19 cellular contexts compared by ENCODE assay signal in genomic region chr17:79913451-79913850, GRCh38.
"Had no signal": no experiment of that assay in that cellular context is flagged by ENCODE, and none has a peak within 500 bp of the region (broad histone marks: within the 10 kb centered on the region; RNA-seq: fewer than 3 reads in every experiment).

No MANE protein-coding gene starts in this region.

- H3K4me1 ChIP-seq: prostate gland had no signal

- H3K27ac Mint-ChIP-seq: effector memory CD8-positive, alpha-beta T cell; mesothelial cell of epicardium; naive B cell; natural killer cell treated with Interleukin-12 subunit alpha and Interleukin-12 subunit beta and Interleukin-15 and Interleukin-18, amount 100 ng/mL, for 72 hours; stimulated activated memory B cell treated with anti-CD40 and anti-IgM and Interleukin-4, amounts not matched to agents 10 μg/mL and 1 μg/mL and 100 μg/mL, for 72 hours; type B pancreatic cell had no signal

- H3K9me3 Mint-ChIP-seq: effector memory CD8-positive, alpha-beta T cell; mesothelial cell of epicardium; naive B cell; natural killer cell treated with Interleukin-12 subunit alpha and Interleukin-12 subunit beta and Interleukin-15 and Interleukin-18, amount 100 ng/mL, for 72 hours; neural crest cell; stimulated activated memory B cell treated with anti-CD40 and anti-IgM and Interleukin-4, amounts not matched to agents 10 μg/mL and 1 μg/mL and 100 μg/mL, for 72 hours; type B pancreatic cell had no signal

- DNase-seq: cortex of kidney; effector memory CD8-positive, alpha-beta T cell; head of caudate nucleus; kidney; mesenchymal stem cell; naive B cell; sigmoid colon; stimulated activated CD4-positive, alpha-beta T cell treated with anti-CD3 and anti-CD28 coated beads, Interleukin-4, amount 100 ng/mL, for 4 hours; stimulated activated naive CD8-positive, alpha-beta T cell treated with anti-CD3 and anti-CD28 coated beads, Interleukin-15, Interleukin-2, amounts not matched to agents 100 U/mL and 50 U/mL, for 24 hours; substantia nigra; testis; tibial artery had no signal

- H3K4me3 Mint-ChIP-seq: effector memory CD8-positive, alpha-beta T cell; mesothelial cell of epicardium; natural killer cell treated with Interleukin-12 subunit alpha and Interleukin-12 subunit beta and Interleukin-15 and Interleukin-18, amount 100 ng/mL, for 72 hours; neural crest cell; stimulated activated memory B cell treated with anti-CD40 and anti-IgM and Interleukin-4, amounts not matched to agents 10 μg/mL and 1 μg/mL and 100 μg/mL, for 72 hours; type B pancreatic cell had no signal

- H3K27me3 ChIP-seq: testis had no signal

- H3K27ac ChIP-seq: prostate gland, sigmoid colon, testis, tibial artery had no signal

- H3K4me1 Mint-ChIP-seq: mesothelial cell of epicardium; stimulated activated memory B cell treated with anti-CD40 and anti-IgM and Interleukin-4, amounts not matched to agents 10 μg/mL and 1 μg/mL and 100 μg/mL, for 72 hours had no signal

- H3K36me3 Mint-ChIP-seq: mesothelial cell of epicardium; naive B cell; natural killer cell treated with Interleukin-12 subunit alpha and Interleukin-12 subunit beta and Interleukin-15 and Interleukin-18, amount 100 ng/mL, for 72 hours; stimulated activated memory B cell treated with anti-CD40 and anti-IgM and Interleukin-4, amounts not matched to agents 10 μg/mL and 1 μg/mL and 100 μg/mL, for 72 hours; type B pancreatic cell had no signal

- H3K4me3 ChIP-seq: mucosa of descending colon, prostate gland, sigmoid colon, testis, tibial artery had no signal

- H3K9me3 ChIP-seq: mucosa of descending colon, prostate gland, sigmoid colon, testis, tibial artery had no signal

- H3K36me3 ChIP-seq: prostate gland, sigmoid colon, tibial artery had no signal
